In the genomic region with DNA sequence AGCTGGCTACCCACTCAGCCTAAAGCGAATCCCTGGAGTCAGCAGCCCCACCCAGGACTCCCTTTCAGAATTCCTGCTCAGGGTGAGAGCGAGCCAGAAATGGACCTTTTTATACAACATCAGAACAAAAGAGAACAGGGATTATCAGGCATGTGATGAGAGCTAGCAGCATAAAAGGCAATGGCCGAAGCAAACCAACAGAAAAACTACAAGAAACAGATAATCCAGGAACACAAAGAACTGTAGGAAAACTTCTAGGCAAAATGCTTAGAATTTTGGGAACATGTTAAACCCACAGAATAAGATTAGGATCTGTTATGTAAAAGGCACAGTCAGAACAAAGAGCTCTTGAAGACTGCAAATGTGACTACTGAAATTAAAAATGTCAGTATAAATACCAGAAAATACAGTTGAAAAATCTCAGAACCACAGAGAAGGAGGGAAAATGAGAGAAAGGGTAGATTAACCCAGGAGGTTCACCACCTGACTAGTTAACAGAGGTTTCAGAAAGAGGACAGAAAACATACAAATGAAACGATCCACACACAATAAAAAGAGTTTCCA, we compare ENCODE assay signal across 17 cellular contexts. TPM values are rescaled to one million over a fixed set of nuclear protein-coding genes. Genes with fewer than 3 reads are reported as not detected.
DNase-seq lines count a peak whose midpoint lies in the region; ATAC-seq and TF ChIP-seq lines count a peak whose summit lies in the region.
"Had no signal": no experiment of that assay in that cellular context is flagged by ENCODE, and none has a peak within 500 bp of the region (broad histone marks: within the 10 kb centered on the region; RNA-seq: fewer than 3 reads in every experiment).

No MANE protein-coding gene starts in this region.

- no peak for DNase-seq in activated naive CD4-positive, alpha-beta T cell treated with Interleukin-2 at 50 U/mL for 16 hours
- DNase-seq in HFFc6 (no peak), mammary epithelial cell (no peak), testis (no peak), NCI-H2107 treated with DMSO at 0.1 percent for 48 hours (lab: John Stamatoyannopoulos, UW; ENCODE audit: unreplicated experiment) (no peak)
- DNase-seq: DMS 273 treated with DMSO at 0.1 percent for 48 hours, GOT3, MG63, NCI-H1092 treated with DMSO at 0.1 percent for 48 hours, NCI-H1694, NCI-H69 had no signal

- peaks cover 8% of the 10 kb centered on the region for H3K36me3 ChIP-seq in mammary epithelial cell (ENCODE audit: insufficient read depth, low read length)
- no peaks in the 10 kb centered on the region for H3K36me3 ChIP-seq in testis (ENCODE audit: low read depth, missing control alignments)
- H3K36me3 ChIP-seq: MG63 had no signal

- ATAC-seq in HG02870 (IDR thresholded peaks at IDR 0.05; ENCODE audit: unreplicated experiment) (no peak), GM18498 (IDR thresholded peaks at IDR 0.05; ENCODE audit: unreplicated experiment) (no peak)
- ATAC-seq: A549, HepG2 had no signal

- H3K4me3 ChIP-seq in mammary epithelial cell (replicated peaks in 1 of 3; ENCODE audit: insufficient read depth in 1 of 3, low read depth in 2 of 3, low read length in 3 of 3) (no peak overlapping the region), testis (no peak overlapping the region)
- H3K4me3 ChIP-seq: A549, MG63 had no signal

- CTCF ChIA-PET in mammary epithelial cell (lab: Charles Lee; ENCODE audit: low non-redundant PET): interaction anchor here (1.0 kb wide), 1 partner anchor 29 kb away, joined by 7 read pairs; no protein-coding TSS in a partner anchor

- intact Hi-C loops in mammary epithelial cell (cut with micrococcal nuclease) (no loop called here), testis (cut with DNase I; ENCODE audit: low total_unique reads) (no loop called here)

- H3K4me1 ChIP-seq in mammary epithelial cell (ENCODE audit: insufficient read depth, low read length) (peaks cover 94% of the 10 kb centered on the region), testis (peaks cover 29% of the 10 kb centered on the region)

- no peak for TF ChIP-seq CTCF in HFFc6 (IDR thresholded peaks at IDR 0.05)
- no peak for TF ChIP-seq CTCF in mammary epithelial cell (conservative IDR thresholded peaks at IDR 0.05 in 1 of 2, IDR thresholded peaks at IDR 0.05 in 1 of 2; ENCODE audit: extremely low read depth in 1 of 2, insufficient read depth in 1 of 2, low read depth in 1 of 2, low read length in 2 of 2)
- TF ChIP-seq CTCF in testis (IDR thresholded peaks at IDR 0.05): no peak

- H3K9me3 Mint-ChIP-seq in activated naive CD4-positive, alpha-beta T cell treated with anti-CD3 and anti-CD28 coated beads, Interleukin-2, amount 50 U/mL, for 24 hours: no peaks in the 10 kb centered on the region
- H3K9me3 Mint-ChIP-seq in HFFc6: no peaks in the 10 kb centered on the region

- no peaks in the 10 kb centered on the region for H3K36me3 Mint-ChIP-seq in activated naive CD4-positive, alpha-beta T cell treated with anti-CD3 and anti-CD28 coated beads, Interleukin-2, amount 50 U/mL, for 24 hours
- H3K36me3 Mint-ChIP-seq in HFFc6 (ENCODE audit: low read depth): no peaks in the 10 kb centered on the region

- peaks cover 92% of the 10 kb centered on the region for H3K4me1 Mint-ChIP-seq in activated naive CD4-positive, alpha-beta T cell treated with anti-CD3 and anti-CD28 coated beads, Interleukin-2, amount 50 U/mL, for 24 hours
- H3K4me1 Mint-ChIP-seq in HFFc6 (ENCODE audit: low read depth): peaks cover 93% of the 10 kb centered on the region

- H3K9ac ChIP-seq in mammary epithelial cell (ENCODE audit: insufficient read depth, low read length): no peak overlapping the region
- H3K9ac ChIP-seq: KMS-11 had no signal

- H3K9me3 ChIP-seq in mammary epithelial cell (replicated peaks; ENCODE audit: insufficient read depth, low read length): no peaks in the 10 kb centered on the region
- H3K9me3 ChIP-seq in testis: no peaks in the 10 kb centered on the region
- H3K9me3 ChIP-seq: A549, MG63 had no signal

- H3K27ac ChIP-seq in mammary epithelial cell (ENCODE audit: insufficient read depth, low read depth, low read length) (peak overlapping the region; percentile 85), testis (peak overlapping the region; percentile 45 to 74)
- H3K27ac ChIP-seq: A549, KMS-11 had no signal

- no peaks in the 10 kb centered on the region for H4K20me1 ChIP-seq in mammary epithelial cell (ENCODE audit: insufficient read depth, low read length)

- H2AFZ ChIP-seq in mammary epithelial cell (ENCODE audit: low read depth, low read length): no peak overlapping the region

- TF ChIP-seq POLR2A in testis (IDR thresholded peaks at IDR 0.05): no peak

- peak overlapping the region; percentile 35 for H3K4me3 Mint-ChIP-seq in activated naive CD4-positive, alpha-beta T cell treated with anti-CD3 and anti-CD28 coated beads, Interleukin-2, amount 50 U/mL, for 24 hours
- no peak overlapping the region for H3K4me3 Mint-ChIP-seq in HFFc6

- peak overlapping the region; percentile 85 for H3K27ac Mint-ChIP-seq in activated naive CD4-positive, alpha-beta T cell treated with anti-CD3 and anti-CD28 coated beads, Interleukin-2, amount 50 U/mL, for 24 hours
- peak overlapping the region; percentile 57 for H3K27ac Mint-ChIP-seq in HFFc6

- BruUV-seq in mammary epithelial cell (replicated peaks; lab: Mats Ljungman, UMichigan): no TSS peak

- dilution Hi-C loops in mammary epithelial cell (cut with HindIII; ENCODE audit: low sequenced_read_pairs): no loop called here

- peaks cover 99% of the 10 kb centered on the region for H3K79me2 ChIP-seq in mammary epithelial cell (ENCODE audit: insufficient read depth, low read length)

- no peaks in the 10 kb centered on the region for H3K27me3 Mint-ChIP-seq in activated naive CD4-positive, alpha-beta T cell treated with anti-CD3 and anti-CD28 coated beads, Interleukin-2, amount 50 U/mL, for 24 hours
- H3K27me3 Mint-ChIP-seq in HFFc6 (ENCODE audit: insufficient read depth): peaks cover 4% of the 10 kb centered on the region

- in situ Hi-C loops in mammary epithelial cell (cut with MboI; ENCODE audit: low sequenced_read_pairs in 2 of 2): loop anchor here in 1 of 2 donors (5.0 to 25.0 kb wide), 2 partner anchors 281 to 746 kb away; no protein-coding TSS in a partner anchor

- WGBS in mammary epithelial cell (ENCODE audit: low coverage, missing lambda C conversion rate): 21% methylated on average over 4 of the region's 4 CpGs
- 34 to 38% methylated on average over 4 of the region's 4 CpGs for WGBS in testis, 2 donors

- H3K27me3 ChIP-seq in mammary epithelial cell (ENCODE audit: insufficient read depth, low read length) (no peaks in the 10 kb centered on the region), testis (no peaks in the 10 kb centered on the region)
- H3K27me3 ChIP-seq: MG63 had no signal

- no peak overlapping the region for H3K4me2 ChIP-seq in mammary epithelial cell (ENCODE audit: insufficient read depth, low read depth, low read length)
- H3K4me2 ChIP-seq: A549, KMS-11 had no signal

RNA-seq across cellular contexts. Expression of a gene that starts 31.3 kb away (rescaled TPM):
- total RNA-seq in HFFc6 (2021; fragmentation: NEBNext Ultra II Directional; extraction: Animal tissue kit (Norgen Biotek cat#: 25700)): 100 to 1,000 TPM; 143 to 270 (median 148) TPM
- total RNA-seq in mammary epithelial cell: 100 to 1,000 TPM; 562 to 887 TPM
- 134 TPM for polyA plus RNA-seq in mammary epithelial cell
- polyA minus RNA-seq in mammary epithelial cell: 741 TPM
- 100 to 1,000 TPM; 166 to 232 TPM for total RNA-seq in testis
- 57.5 TPM for polyA plus RNA-seq in testis (ENCODE audit: insufficient read depth, low read depth, low replicate concordance)
